Comparison of ENCODE assay signal across 31 cellular contexts in genomic region chr11:13883589-13883988, GRCh38.
"Had no signal": no experiment of that assay in that cellular context is flagged by ENCODE, and none has a peak within 500 bp of the region (broad histone marks: within the 10 kb centered on the region; RNA-seq: fewer than 3 reads in every experiment).

No MANE protein-coding gene starts in this region.

- H3K27me3 Mint-ChIP-seq: activated B cell treated with CpG ODN at 0.5 μM for 24 hours; activated CD4-positive, alpha-beta memory T cell treated with anti-CD3 and anti-CD28 coated beads for 36 hours had no signal

- H3K36me3 ChIP-seq: adrenal gland, Peyer's patch had no signal

- DNase-seq: activated B cell treated with CpG ODN at 0.5 μM for 24 hours; activated CD4-positive, alpha-beta T cell treated with anti-CD3 and anti-CD28 coated beads for 4 hours; activated CD4-positive, alpha-beta T cell treated with anti-CD3 and anti-CD28 coated beads, Interleukin-2, amount 50 U/mL, for 1 hour; activated CD4-positive, CD25-positive, alpha-beta regulatory T cell treated with anti-CD3 and anti-CD28 coated beads, Interleukin-2, amount 50 U/mL, for 72 hours; activated CD8-positive, alpha-beta memory T cell treated with anti-CD3 and anti-CD28 coated beads, Interleukin-2, amount 50 U/mL, for 4 hours; activated gamma-delta T cell treated with Interleukin-2 at 50 U/mL for 16 hours; activated T-cell treated with anti-CD3 and anti-CD28 coated beads for 4 hours; activated T-cell treated with anti-CD3 and anti-CD28 coated beads, Interleukin-2, amount 50 U/mL, for 4 hours; adrenal gland; caudate nucleus; Kasumi-1; KG1; MV-4-11; NCI-H1092; NCI-H1694 treated with DMSO at 0.1 percent for 48 hours; NCI-H2107; NCI-H226; NCI-H748 treated with DMSO at 0.1 percent for 48 hours; OCI-M1; Peyer's patch; SIG-M5; SW 1271; T-helper 9 cell had no signal

- H3K4me3 Mint-ChIP-seq: activated B cell treated with CpG ODN at 0.5 μM for 24 hours; activated CD4-positive, alpha-beta memory T cell treated with anti-CD3 and anti-CD28 coated beads for 36 hours; activated naive CD4-positive, alpha-beta T cell treated with anti-CD3 and anti-CD28 coated beads for 36 hours; activated T-cell treated with anti-CD3 and anti-CD28 coated beads, Interleukin-2, amount 50 U/mL, for 4 hours; activated T-helper 1 cell treated with anti-CD3 and anti-CD28 coated beads, Interleukin-12 subunit alpha, Interleukin-12 subunit beta, Interleukin-2, Interleukin-4 antibody, amounts not matched to agents 30 ng/mL and 10 ng/mL and 1 ng/mL, durations not matched to agents 14 hours and 24 hours and 36 hours; brain had no signal

- H3K4me1 ChIP-seq: adrenal gland had no signal

- H3K4me3 ChIP-seq: adrenal gland, Peyer's patch had no signal

- H3K36me3 Mint-ChIP-seq: activated CD4-positive, alpha-beta memory T cell treated with anti-CD3 and anti-CD28 coated beads for 36 hours; brain had no signal

- H3K9me3 ChIP-seq: adrenal gland, Peyer's patch had no signal

- ATAC-seq: activated T-cell treated with anti-CD3 and anti-CD28 coated beads, Interleukin-2, amount 50 U/mL, for 4 hours; Right ventricle myocardium inferior had no signal

- H3K27me3 ChIP-seq: adrenal gland, Peyer's patch had no signal

- H3K27ac Mint-ChIP-seq: activated B cell treated with CpG ODN at 0.5 μM for 24 hours; activated CD4-positive, alpha-beta memory T cell treated with anti-CD3 and anti-CD28 coated beads for 36 hours; activated naive CD4-positive, alpha-beta T cell treated with anti-CD3 and anti-CD28 coated beads for 36 hours; activated T-helper 1 cell treated with anti-CD3 and anti-CD28 coated beads, Interleukin-12 subunit alpha, Interleukin-12 subunit beta, Interleukin-2, Interleukin-4 antibody, amounts not matched to agents 30 ng/mL and 10 ng/mL and 1 ng/mL, durations not matched to agents 14 hours and 24 hours and 36 hours had no signal

- FAIRE-seq: bronchial epithelial cell had no signal

- H3K9me3 Mint-ChIP-seq: brain had no signal

- H3K27ac ChIP-seq: adrenal gland, Peyer's patch, RWPE1, VCaP had no signal
